Comparison of ENCODE assay signal across 18 cellular contexts in the genomic region with DNA sequence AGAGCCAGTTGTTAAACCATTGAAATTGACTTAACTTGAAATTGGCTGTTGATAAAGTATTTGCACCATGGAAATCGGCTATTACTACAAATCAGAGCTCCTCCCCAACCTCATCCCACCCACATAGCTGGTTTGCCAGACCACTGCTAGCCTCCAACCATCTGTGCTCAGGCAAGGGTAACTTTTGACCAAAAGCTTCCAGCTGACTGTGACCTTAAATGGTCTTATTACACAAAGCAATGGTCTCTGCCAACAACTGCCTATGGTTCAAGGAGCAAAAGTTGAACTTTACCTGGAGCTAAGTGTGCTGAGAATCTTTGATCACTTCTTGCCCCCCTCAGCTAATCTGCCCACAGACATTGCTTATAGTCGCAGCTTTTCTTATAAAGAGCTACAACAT. TPM values are rescaled to one million over a fixed set of nuclear protein-coding genes. Genes with fewer than 3 reads are reported as not detected.
A peak's percentile ranks its signal among the peaks of the same experiment; 100 is the strongest.
DNase-seq lines count a peak whose midpoint lies in the region; ATAC-seq, FAIRE-seq and TF ChIP-seq lines count a peak whose summit lies in the region.
"Had no signal": no experiment of that assay in that cellular context is flagged by ENCODE, and none has a peak within 500 bp of the region (broad histone marks: within the 10 kb centered on the region; RNA-seq: fewer than 3 reads in every experiment).

No MANE protein-coding gene starts in this region.

- H3K9me3 Mint-ChIP-seq in T-helper 2 cell treated with Interferon-gamma antibody and Interleukin-4, amounts not matched to agents 5 μg/mL and 100 μg/mL, for 36 hours = no peaks in the 10 kb centered on the region
- H3K9me3 Mint-ChIP-seq: CD8-positive, alpha-beta memory T cell had no signal

- H3K27me3 Mint-ChIP-seq in T-helper 2 cell treated with Interferon-gamma antibody and Interleukin-4, amounts not matched to agents 5 μg/mL and 100 μg/mL, for 36 hours (ENCODE audit: low read depth) = peaks cover 69% of the 10 kb centered on the region

- H2AFZ ChIP-seq in HepG2 (ENCODE audit: low read length) (no peak overlapping the region), H1 (ENCODE audit: low read length) (0 out of 2 replicates have a peak overlapping the region, but pooled peaks have one; percentile 14)
- H2AFZ ChIP-seq: GM23248 had no signal

- TF ChIP-seq CTCF in liver (IDR thresholded peaks at IDR 0.05; ENCODE audit: low read depth, low read length, missing input control) (no peak), HepG2 (CRISPR knock-in tag; IDR thresholded peaks at IDR 0.05) (no peak), H1 (IDR thresholded peaks at IDR 0.05; ENCODE audit: control extremely low read depth in 1 of 3, insufficient read depth in 1 of 3, low read depth in 1 of 3, low read length in 3 of 3) (no peak)

- no peak overlapping the region for H3K14ac ChIP-seq in H1 (ENCODE audit: insufficient read length)

- no peak overlapping the region for H2AK5ac ChIP-seq in H1 (ENCODE audit: low read depth, low read length)

- H3K23ac ChIP-seq in H1 (ENCODE audit: insufficient read length) = no peak overlapping the region

- H3K4me3 ChIP-seq in liver (ENCODE audit: low read depth in 1 of 3, low read length in 3 of 3) (no peak overlapping the region), HepG2 (replicated peaks in 1 of 3; ENCODE audit: insufficient read depth in 1 of 3, low read depth in 2 of 3, low read length in 3 of 3) (no peak overlapping the region), H1 (ENCODE audit: extremely low read depth in 1 of 4, insufficient read depth in 2 of 4, low read depth in 3 of 4, low read length in 4 of 4) (no peak overlapping the region), subcutaneous abdominal adipose tissue (ENCODE audit: low read depth in 1 of 5, low read length in 5 of 5) (no peak overlapping the region)
- H3K4me3 ChIP-seq: GM23248 had no signal

- H3K9me3 ChIP-seq in liver (ENCODE audit: control insufficient read depth in 4 of 4, low read length in 3 of 4) (no peaks in the 10 kb centered on the region), HepG2 (ENCODE audit: low read length) (no peaks in the 10 kb centered on the region), H1 (ENCODE audit: insufficient read depth in 2 of 2, low read depth in 1 of 2, low read length in 1 of 2) (no peaks in the 10 kb centered on the region), subcutaneous abdominal adipose tissue (ENCODE audit: control insufficient read depth in 5 of 5, low read length in 5 of 5) (no peaks in the 10 kb centered on the region)
- H3K9me3 ChIP-seq: BE2C, Caco-2 had no signal

- ATAC-seq in HepG2 (no peak), left lobe of liver (peak; percentile 85)

- peaks cover 8% of the 10 kb centered on the region for H3K4me1 Mint-ChIP-seq in T-helper 2 cell treated with Interferon-gamma antibody and Interleukin-4, amounts not matched to agents 5 μg/mL and 100 μg/mL, for 36 hours (ENCODE audit: low read depth)

- FAIRE-seq in HepG2 (lab: Jason Lieb, UNC) (no peak), H1 (lab: Jason Lieb, UNC) (no peak)
- FAIRE-seq: A204.1 had no signal

- H3K4me3 Mint-ChIP-seq in T-helper 2 cell treated with Interferon-gamma antibody and Interleukin-4, amounts not matched to agents 5 μg/mL and 100 μg/mL, for 36 hours = no peak overlapping the region
- H3K4me3 Mint-ChIP-seq: CD8-positive, alpha-beta memory T cell had no signal

- H3K18ac ChIP-seq in H1 (ENCODE audit: extremely low read depth, low read length) = no peak overlapping the region

- in situ Hi-C loops in HepG2 (cut with HindIII; ENCODE audit: extremely low pct_ligation_motif_present, low pct_unique_long_range_greater_than_20kb) = no loop called here

- no peak overlapping the region for H2BK20ac ChIP-seq in H1 (ENCODE audit: low read length)

- WGBS in liver = 38% methylated on average over 2 of the region's 2 CpGs
- 0% methylated on average over 2 of the region's 2 CpGs for WGBS in HepG2 (ENCODE audit: low lambda C conversion rate)
- 86% methylated on average over 2 of the region's 2 CpGs; no CpG with 5 or more reads in 1 of the 2 experiments for WGBS in H1 (ENCODE audit: extremely low coverage in 1 of 2, insufficient coverage in 1 of 2, insufficient read length in 1 of 2, insufficient replicate concordance in 2 of 2, low coverage in 1 of 2, low lambda C conversion rate in 2 of 2, missing lambda C conversion rate in 1 of 2), 2 experiments

- intact Hi-C loops in HepG2 (cut with micrococcal nuclease; ENCODE audit: unreplicated experiment) = no loop called here

- TF ChIP-seq RAD21 in liver (IDR thresholded peaks at IDR 0.05) (peak in 1 of 2 donors; percentile 51), HepG2 (CRISPR knock-in tag; IDR thresholded peaks at IDR 0.05) (no peak), H1 (IDR thresholded peaks at IDR 0.05 in 1 of 2, conservative IDR thresholded peaks at IDR 0.05 in 1 of 2; ENCODE audit: low read depth in 2 of 2, low read length in 2 of 2) (no peak)

- TF ChIP-seq POLR2A in HepG2 (IDR thresholded peaks at IDR 0.05; ENCODE audit: insufficient read depth in 1 of 2, low read depth in 2 of 2, low read length in 2 of 2) = no peak
- no peak for TF ChIP-seq POLR2A in H1 (IDR thresholded peaks at IDR 0.05; ENCODE audit: control extremely low read depth in 1 of 2, low read depth in 2 of 2, low read length in 2 of 2)

- H3K36me3 Mint-ChIP-seq in T-helper 2 cell treated with Interferon-gamma antibody and Interleukin-4, amounts not matched to agents 5 μg/mL and 100 μg/mL, for 36 hours (ENCODE audit: low read depth) = no peaks in the 10 kb centered on the region
- H3K36me3 Mint-ChIP-seq: CD8-positive, alpha-beta memory T cell had no signal

- CTCF ChIA-PET in HepG2 (lab: Yijun Ruan, JAX; ENCODE audit: low intra/inter-chr PET ratio, low total read pairs) (no interaction called here), H1 (lab: Charles Lee; ENCODE audit: partially characterized antibody) (interaction anchor here (1.1 to 2.6 kb wide), 4 partner anchors 8 to 73 kb away, joined by 3 to 11 read pairs (median 4); no protein-coding TSS in a partner anchor)

- TF ChIP-seq EP300 in HepG2 (IDR thresholded peaks at IDR 0.05; ENCODE audit: low read depth in 2 of 2, low read length in 2 of 2) = no peak
- TF ChIP-seq EP300 in HepG2 (CRISPR knock-in tag; IDR thresholded peaks at IDR 0.05; ENCODE audit: borderline replicate concordance) = no peak
- no peak for TF ChIP-seq EP300 in H1 (IDR thresholded peaks at IDR 0.05; ENCODE audit: borderline replicate concordance in 1 of 2, low read depth in 2 of 2, low read length in 2 of 2)

- no peak overlapping the region for H3K27ac Mint-ChIP-seq in T-helper 2 cell treated with Interferon-gamma antibody and Interleukin-4, amounts not matched to agents 5 μg/mL and 100 μg/mL, for 36 hours
- H3K27ac Mint-ChIP-seq: CD8-positive, alpha-beta memory T cell had no signal

- no peak overlapping the region for H4K91ac ChIP-seq in H1 (replicated peaks; ENCODE audit: insufficient read length, low read length)

- no peaks in the 10 kb centered on the region for H3K79me2 ChIP-seq in HepG2 (ENCODE audit: insufficient read depth, low read length)
- H3K79me2 ChIP-seq in H1 (ENCODE audit: control insufficient read depth in 1 of 2, insufficient read depth in 2 of 2, low read length in 2 of 2) = no peaks in the 10 kb centered on the region

- no peak overlapping the region for H3K4me2 ChIP-seq in HepG2 (ENCODE audit: low read depth, low read length)
- H3K4me2 ChIP-seq in H1 (ENCODE audit: insufficient read depth in 1 of 2, low read depth in 2 of 2, low read length in 2 of 2) = no peak overlapping the region

- BruUV-seq in HepG2 (replicated peaks; lab: Mats Ljungman, UMichigan) = no TSS peak

- H2BK120ac ChIP-seq in H1 (replicated peaks; ENCODE audit: low read depth, low read length) = no peak overlapping the region

- H3K79me1 ChIP-seq in H1 (ENCODE audit: low read depth, low read length) = no peaks in the 10 kb centered on the region; the same call in 1 of the 2 replicates

- DNase-seq in HepG2 (ENCODE audit: low spot score) = no peak
- no peak for DNase-seq in H1 (ENCODE audit: low read depth in 1 of 2, low spot score in 2 of 2)
- DNase-seq in left lobe of liver (ENCODE audit: low spot score) = peak; percentile 60
- DNase-seq in T-helper 2 cell treated with Interferon-gamma antibody and Interleukin-4, amounts not matched to agents 5 μg/mL and 100 μg/mL, for 36 hours (ENCODE audit: low spot score) = no peak
- DNase-seq in central memory CD4-positive, alpha-beta T cell = no peak
- no peak for DNase-seq in dermis blood vessel endothelial cell
- DNase-seq: BE2C; Caco-2; CD8-positive, alpha-beta memory T cell; DMS53; GF-D8; GM23248; H7; IMR-90 had no signal

- no peak overlapping the region for H4K8ac ChIP-seq in H1 (ENCODE audit: extremely low read depth, insufficient read depth, low read length)

- no peak overlapping the region for H4K5ac ChIP-seq in H1 (ENCODE audit: insufficient read length, low read depth, low read length)

- H2BK15ac ChIP-seq in H1 (ENCODE audit: low read length) = no peak overlapping the region

- H3K4ac ChIP-seq in H1 (replicated peaks; ENCODE audit: insufficient read length, low read depth, low read length) = no peak overlapping the region

- H3K27me3 ChIP-seq in liver (ENCODE audit: control insufficient read depth in 4 of 4, insufficient read depth in 4 of 4, low read length in 3 of 4) (no peaks in the 10 kb centered on the region), HepG2 (ENCODE audit: control insufficient read depth in 1 of 2, insufficient read depth in 2 of 2, low read length in 2 of 2) (peaks cover 0 to 3% of the 10 kb centered on the region in 2 experiments; a peak in 1 of 5 replicates), H1 (replicated peaks in 1 of 4; ENCODE audit: control insufficient read depth in 3 of 4, extremely low read depth in 1 of 4, insufficient read depth in 3 of 4, low read length in 3 of 4) (no peaks in the 10 kb centered on the region), subcutaneous abdominal adipose tissue (ENCODE audit: control insufficient read depth in 5 of 5, insufficient read depth in 4 of 5, low read length in 5 of 5) (no peaks in the 10 kb centered on the region)
- H3K27me3 ChIP-seq: BE2C had no signal

- no peak overlapping the region for H2BK5ac ChIP-seq in H1 (ENCODE audit: low read depth, low read length)

- H4K20me1 ChIP-seq in HepG2 (ENCODE audit: insufficient read depth, low read length) (no peaks in the 10 kb centered on the region), H1 (replicated peaks in 1 of 2; ENCODE audit: control insufficient read depth in 1 of 2, insufficient read depth in 2 of 2, low read length in 2 of 2) (no peaks in the 10 kb centered on the region)

- H3K27ac ChIP-seq in liver (ENCODE audit: low read depth in 1 of 2, low read length in 2 of 2) (no peak overlapping the region), HepG2 (ENCODE audit: extremely low read length, insufficient read depth, low read length) (no peak overlapping the region), H1 (ENCODE audit: low read depth, low read length) (no peak overlapping the region), subcutaneous abdominal adipose tissue (ENCODE audit: low read depth, low read length) (peak overlapping the region; percentile 94)
- H3K27ac ChIP-seq: GM23248 had no signal

- H3K9ac ChIP-seq in liver (ENCODE audit: low read depth in 1 of 2, low read length in 2 of 2) = no peak overlapping the region
- H3K9ac ChIP-seq in HepG2 (ENCODE audit: insufficient read depth, low read depth, low read length) = no peak overlapping the region
- no peak overlapping the region for H3K9ac ChIP-seq in H1 (replicated peaks in 1 of 4; ENCODE audit: extremely low read depth in 1 of 4, low read depth in 3 of 4, low read length in 3 of 4)
- H3K9ac ChIP-seq in subcutaneous abdominal adipose tissue (ENCODE audit: low read length in 5 of 5) = no peak overlapping the region
- H3K9ac ChIP-seq: GM23248 had no signal

- H3K36me3 ChIP-seq in liver (ENCODE audit: control insufficient read depth in 4 of 4, insufficient read depth in 3 of 4, low read depth in 1 of 4, low read length in 3 of 4) (no peaks in the 10 kb centered on the region), HepG2 (replicated peaks in 1 of 2; ENCODE audit: control insufficient read depth in 1 of 2, insufficient read depth in 2 of 2, low read length in 2 of 2) (no peaks in the 10 kb centered on the region), H1 (ENCODE audit: control insufficient read depth in 2 of 4, insufficient read depth in 4 of 4, low read length in 3 of 4) (no peaks in the 10 kb centered on the region), subcutaneous abdominal adipose tissue (ENCODE audit: control insufficient read depth in 5 of 5, insufficient read depth in 5 of 5, low read length in 5 of 5) (no peaks in the 10 kb centered on the region)
- H3K36me3 ChIP-seq: BE2C had no signal

- no peaks in the 10 kb centered on the region for H3K23me2 ChIP-seq in H1 (ENCODE audit: low read depth, low read length)

- H3K4me1 ChIP-seq in liver (ENCODE audit: control insufficient read depth in 4 of 4, insufficient read depth in 4 of 4, low read length in 3 of 4) = peaks cover 4 to 13% (median 5%) of the 10 kb centered on the region in 4 donors
- no peaks in the 10 kb centered on the region for H3K4me1 ChIP-seq in HepG2 (ENCODE audit: insufficient read depth, low read length)
- H3K4me1 ChIP-seq in H1 (replicated peaks in 1 of 4; ENCODE audit: control insufficient read depth in 3 of 4, insufficient read depth in 4 of 4, low read length in 3 of 4) = no peaks in the 10 kb centered on the region
- H3K4me1 ChIP-seq in subcutaneous abdominal adipose tissue (ENCODE audit: control insufficient read depth in 5 of 5, insufficient read depth in 5 of 5, low read length in 5 of 5) = peaks cover 6 to 60% (median 55%) of the 10 kb centered on the region in 5 donors
- H3K4me1 ChIP-seq: BE2C, Caco-2 had no signal

- POLR2A ChIA-PET in HepG2 (lab: Yijun Ruan, JAX) = no interaction called here
- POLR2A ChIA-PET in H1 (lab: Charles Lee; ENCODE audit: partially characterized antibody) = interaction anchor here (1.2 kb wide), 1 partner anchor 9 kb away, joined by 3 read pairs; no protein-coding TSS in a partner anchor

- no peak overlapping the region for H3K56ac ChIP-seq in H1 (replicated peaks; ENCODE audit: insufficient read length, low read depth, low read length)

- no peak overlapping the region for H2BK12ac ChIP-seq in H1 (ENCODE audit: low read depth, low read length)

RNA-seq across cellular contexts. Expression of gene ADRB1, which starts 48.5 kb away (rescaled TPM):
- total RNA-seq in liver (under 1 TPM; 0.05 to 0.17 TPM), HepG2 (2016; rRNA removed; fragmentation: Illumina TruSeq; extraction: Trizol) (0.07 TPM in 1 of 2 replicates, not detected in the other), left lobe of liver (0.10 TPM), dermis blood vessel endothelial cell (19.0 and 22.0 TPM in 2 replicates)
- polyA plus RNA-seq in liver (under 1 TPM in 1 of 2 donors, not detected in 1; 0.16 TPM), HepG2 (2011; rRNA removed) (not detected in 2 replicates), H1 (2011; rRNA removed) (0.14 TPM in 2 replicates)
- total RNA-seq in HepG2 (2016; cell fraction: cytosol; rRNA removed; fragmentation: Illumina TruSeq; extraction: Trizol; ENCODE audit: low read depth) = not detected in 2 replicates
- not detected in 2 replicates for total RNA-seq in HepG2 (2016; cell fraction: insoluble cytoplasmic fraction; rRNA removed; fragmentation: Illumina TruSeq; extraction: Trizol)
- total RNA-seq in HepG2 (2016; cell fraction: membrane; rRNA removed; fragmentation: Illumina TruSeq; extraction: Trizol) = not detected in 2 replicates
- total RNA-seq in HepG2 (2016; cell fraction: nucleus; rRNA removed; fragmentation: Illumina TruSeq; extraction: Trizol) = not detected in 2 replicates
- not detected in 2 replicates for polyA plus RNA-seq in HepG2 (2011; cell fraction: cytosol; rRNA removed)
- not detected in 2 replicates for polyA plus RNA-seq in HepG2 (2011; cell fraction: nucleus; rRNA removed)
- polyA plus RNA-seq in HepG2 (2012) = not detected in 2 replicates
- not detected in 2 replicates for polyA plus RNA-seq in HepG2 (2016; cell fraction: cytosol; fragmentation: Illumina TruSeq; extraction: Trizol; ENCODE audit: low read depth)
- not detected in 2 replicates for polyA plus RNA-seq in HepG2 (2016; cell fraction: insoluble cytoplasmic fraction; fragmentation: Illumina TruSeq; extraction: Trizol; ENCODE audit: low read depth)
- not detected in 2 replicates for polyA plus RNA-seq in HepG2 (2016; cell fraction: membrane; fragmentation: Illumina TruSeq; extraction: Trizol; ENCODE audit: low read depth)
- not detected in 2 replicates for polyA plus RNA-seq in HepG2 (2016; cell fraction: nucleus; fragmentation: Illumina TruSeq; extraction: Trizol; ENCODE audit: insufficient read depth, low read depth)
- polyA minus RNA-seq in HepG2 (2011; rRNA and poly(A)+ RNA removed; ENCODE audit: low replicate concordance) = 0.07 TPM in 1 of 2 replicates, not detected in the other
- not detected in 2 replicates for polyA minus RNA-seq in HepG2 (2011; cell fraction: cytosol; rRNA and poly(A)+ RNA removed)
- not detected in 2 replicates for polyA minus RNA-seq in HepG2 (2011; cell fraction: nucleus; rRNA and poly(A)+ RNA removed)
- 0.17 and 0.48 TPM in 2 replicates for total RNA-seq in H1 (2021; fragmentation: NEBNext Ultra II Directional; extraction: Animal tissue kit (Norgen Biotek cat#: 25700))
- polyA plus RNA-seq in H1 (2011; cell fraction: cytosol; rRNA removed) = 0.09 TPM
- 0.19 TPM for polyA plus RNA-seq in H1 (2011; cell fraction: nucleus; rRNA removed)
- polyA plus RNA-seq in H1 (2012, experiment 1 of 2) = 0.05 to 0.12 TPM (median 0.05 TPM) in 3 of 4 replicates, not detected in the other
- polyA plus RNA-seq in H1 (2012, experiment 2 of 2) = 0.05 TPM
- 0.18 TPM for polyA plus RNA-seq in H1 (2013, experiment 1 of 2)
- 0.18 TPM for polyA plus RNA-seq in H1 (2013, experiment 2 of 2)
- 0.07 TPM in 1 of 2 replicates, not detected in the other for polyA minus RNA-seq in H1 (2011; rRNA and poly(A)+ RNA removed)
- 0.37 TPM for polyA minus RNA-seq in H1 (2011; cell fraction: cytosol; rRNA and poly(A)+ RNA removed)
- 0.30 TPM for polyA minus RNA-seq in H1 (2011; cell fraction: nucleus; rRNA and poly(A)+ RNA removed)
- total RNA-seq: GM23248, IMR-90 had no signal
- polyA plus RNA-seq: AG04450; CD8-positive, alpha-beta memory T cell; GM23248; IMR-90 had no signal

Comparison
In these comparisons a context has a peak if more than half of its experiments do, and no peak if none do; other contexts are left out.
1. RNA of gene ADRB1, which starts 48.5 kb away (total RNA-seq): 19.0 to 22.0 TPM in dermis blood vessel endothelial cell; 0.17 to 0.48 TPM in H1, 0.05 to 0.17 TPM in liver, 0.10 TPM in left lobe of liver (single experiment) and 0.07 TPM in HepG2; every median in the first group is over 10 times any median in the second.